Comparison of ENCODE assay signal across 30 cellular contexts in genomic region chr20:62313460-62314338, GRCh38.
"Had no signal": no experiment of that assay in that cellular context is flagged by ENCODE, and none has a peak within 500 bp of the region (broad histone marks: within the 10 kb centered on the region; RNA-seq: fewer than 3 reads in every experiment).

No MANE protein-coding gene starts in this region.

- ATAC-seq: activated CD4-positive, alpha-beta T cell treated with anti-CD3 and anti-CD28 coated beads for 36 hours; activated CD8-positive, alpha-beta memory T cell treated with anti-CD3 and anti-CD28 coated beads, Interleukin-2, amount 10 ng/mL, durations not matched to agents 7 days and 5 days; activated CD8-positive, alpha-beta T cell treated with anti-CD3 and anti-CD28 coated beads, Interleukin-2, amount 10 ng/mL, durations not matched to agents 7 days and 5 days; activated naive CD8-positive, alpha-beta T cell treated with anti-CD3 and anti-CD28 coated beads, Interleukin-2, amount 50 U/mL, for 24 hours; gastroesophageal sphincter; T-helper 17 cell had no signal

- DNase-seq: activated CD4-positive, alpha-beta memory T cell treated with anti-CD3 and anti-CD28 coated beads for 36 hours; activated CD4-positive, alpha-beta T cell treated with anti-CD3 and anti-CD28 coated beads for 36 hours; activated CD4-positive, alpha-beta T cell treated with anti-CD3 and anti-CD28 coated beads, Interleukin-2, amount 10 ng/mL, durations not matched to agents 24 days and 14 days; activated CD4-positive, CD25-positive, alpha-beta regulatory T cell; activated CD4-positive, CD25-positive, alpha-beta regulatory T cell treated with anti-CD3 and anti-CD28 coated beads, Interleukin-2, amount 50 U/mL, for 72 hours; activated CD8-positive, alpha-beta memory T cell treated with anti-CD3 and anti-CD28 coated beads, Interleukin-2, amount 10 ng/mL, durations not matched to agents 7 days and 5 days; activated CD8-positive, alpha-beta memory T cell treated with anti-CD3 and anti-CD28 coated beads, Interleukin-2, amount 50 U/mL, for 4 hours; activated CD8-positive, alpha-beta T cell treated with anti-CD3 and anti-CD28 coated beads, Interleukin-2, amount 10 ng/mL, durations not matched to agents 7 days and 5 days; activated effector memory CD4-positive, alpha-beta T cell treated with anti-CD3 and anti-CD28 coated beads, Interleukin-2, amount 50 U/mL, for 16 hours; activated naive CD4-positive, alpha-beta T cell treated with anti-CD3 and anti-CD28 coated beads for 36 hours; activated naive CD8-positive, alpha-beta T cell treated with anti-CD3 and anti-CD28 coated beads for 36 hours; activated naive CD8-positive, alpha-beta T cell treated with anti-CD3 and anti-CD28 coated beads, Interleukin-2, amount 50 U/mL, for 24 hours; activated T-cell treated with anti-CD3 and anti-CD28 coated beads, Interleukin-2, amount 50 U/mL, for 1 hour; activated T-cell treated with anti-CD3 and anti-CD28 coated beads, Interleukin-2, amount 50 U/mL, for 48 hours; central memory CD4-positive, alpha-beta T cell; cerebellar nuclear complex; colonic mucosa; effector CD8-positive, alpha-beta T cell; esophagus squamous epithelium; foreskin melanocyte; T-helper 1 cell; T-helper 17 cell; T1000 had no signal

- H3K27ac ChIP-seq: ascending aorta, breast epithelium, cardiac muscle cell, colonic mucosa, epithelial cell of prostate, esophagus squamous epithelium, gastroesophageal sphincter had no signal

- H3K9me3 ChIP-seq: ascending aorta, breast epithelium, colonic mucosa, esophagus squamous epithelium, gastroesophageal sphincter had no signal

- H3K27me3 ChIP-seq: ascending aorta, breast epithelium, cardiac muscle cell, colonic mucosa, esophagus squamous epithelium, gastroesophageal sphincter had no signal

- H3K36me3 ChIP-seq: breast epithelium, colonic mucosa had no signal

- H3K4me1 ChIP-seq: ascending aorta, breast epithelium, colonic mucosa had no signal

- FAIRE-seq: endometrium, endothelial cell of umbilical vein had no signal

- H3K4me3 ChIP-seq: ascending aorta, breast epithelium, cardiac muscle cell, colonic mucosa, esophagus squamous epithelium, gastroesophageal sphincter had no signal
